Comparison of ENCODE assay signal across 20 cellular contexts in genomic region chr12:25884920-25885234, GRCh38.
"Had no signal": no experiment of that assay in that cellular context is flagged by ENCODE, and none has a peak within 500 bp of the region (broad histone marks: within the 10 kb centered on the region; RNA-seq: fewer than 3 reads in every experiment).

No MANE protein-coding gene starts in this region.

- H3K9me3 Mint-ChIP-seq: dendritic cell treated with granulocyte-macrophage colony-stimulating factor and Interleukin-4, amounts not matched to agents 40 ng/mL and 50 ng/mL, for 4 days had no signal

- H3K27me3 ChIP-seq: ovary, right atrium auricular region, sigmoid colon, testis, transverse colon had no signal

- H3K36me3 Mint-ChIP-seq: immature natural killer cell; stimulated activated naive B cell treated with anti-CD40 and anti-IgM and Interleukin-4, amounts not matched to agents 10 μg/mL and 1 μg/mL and 100 μg/mL, for 72 hours had no signal

- H3K4me1 ChIP-seq: esophagus squamous epithelium, right atrium auricular region, sigmoid colon, testis, transverse colon had no signal

- ATAC-seq: effector memory CD8-positive, alpha-beta T cell; left colon; left ventricle myocardium superior; naive thymus-derived CD4-positive, alpha-beta T cell; stimulated activated naive B cell treated with anti-CD40 and anti-IgM and Interleukin-4, amounts not matched to agents 10 μg/mL and 1 μg/mL and 100 μg/mL, for 72 hours had no signal

- H3K27ac Mint-ChIP-seq: dendritic cell treated with granulocyte-macrophage colony-stimulating factor and Interleukin-4, amounts not matched to agents 40 ng/mL and 50 ng/mL, for 4 days; effector memory CD8-positive, alpha-beta T cell; immature natural killer cell; naive thymus-derived CD4-positive, alpha-beta T cell; nephron progenitor cell; stimulated activated naive B cell treated with anti-CD40 and anti-IgM and Interleukin-4, amounts not matched to agents 10 μg/mL and 1 μg/mL and 100 μg/mL, for 72 hours; stimulated activated naive CD8-positive, alpha-beta T cell treated with anti-CD3 and anti-CD28 coated beads, Interleukin-15, amount 100 ng/mL, for 72 hours had no signal

- H3K27me3 Mint-ChIP-seq: dendritic cell treated with granulocyte-macrophage colony-stimulating factor and Interleukin-4, amounts not matched to agents 40 ng/mL and 50 ng/mL, for 4 days; effector memory CD8-positive, alpha-beta T cell had no signal

- H3K27ac ChIP-seq: esophagus squamous epithelium, ovary, right atrium auricular region, sigmoid colon, skin epidermis, testis, transverse colon had no signal

- H3K4me1 Mint-ChIP-seq: immature natural killer cell; naive thymus-derived CD4-positive, alpha-beta T cell; stimulated activated naive B cell treated with anti-CD40 and anti-IgM and Interleukin-4, amounts not matched to agents 10 μg/mL and 1 μg/mL and 100 μg/mL, for 72 hours; stimulated activated naive CD8-positive, alpha-beta T cell treated with anti-CD3 and anti-CD28 coated beads, Interleukin-15, amount 100 ng/mL, for 72 hours had no signal

- H3K4me3 ChIP-seq: esophagus squamous epithelium, lung, ovary, right atrium auricular region, sigmoid colon, skin epidermis, transverse colon had no signal

- H3K36me3 ChIP-seq: esophagus squamous epithelium, ovary, right atrium auricular region, sigmoid colon, transverse colon had no signal

- DNase-seq: effector memory CD8-positive, alpha-beta T cell; esophagus squamous epithelium; foreskin fibroblast; immature natural killer cell; left colon; left ventricle myocardium superior; naive thymus-derived CD4-positive, alpha-beta T cell; nephron progenitor cell; ovary; sigmoid colon; stimulated activated CD4-positive, alpha-beta T cell treated with anti-CD3 and anti-CD28 coated beads, Interleukin-2, amount 100 ng/mL, for 24 hours; stimulated activated CD4-positive, alpha-beta T cell treated with anti-CD3 and anti-CD28 coated beads, Interleukin-4, amount 100 ng/mL, for 4 hours; stimulated activated naive B cell treated with anti-CD40 and anti-IgM and Interleukin-4, amounts not matched to agents 10 μg/mL and 1 μg/mL and 100 μg/mL, for 72 hours; stimulated activated naive CD8-positive, alpha-beta T cell treated with anti-CD3 and anti-CD28 coated beads, Interleukin-15, amount 100 ng/mL, for 72 hours; testis; transverse colon had no signal

- H3K9me3 ChIP-seq: esophagus squamous epithelium, ovary, sigmoid colon, testis, transverse colon had no signal

- H3K4me3 Mint-ChIP-seq: dendritic cell treated with granulocyte-macrophage colony-stimulating factor and Interleukin-4, amounts not matched to agents 40 ng/mL and 50 ng/mL, for 4 days; effector memory CD8-positive, alpha-beta T cell; immature natural killer cell; naive thymus-derived CD4-positive, alpha-beta T cell; nephron progenitor cell; stimulated activated naive B cell treated with anti-CD40 and anti-IgM and Interleukin-4, amounts not matched to agents 10 μg/mL and 1 μg/mL and 100 μg/mL, for 72 hours; stimulated activated naive CD8-positive, alpha-beta T cell treated with anti-CD3 and anti-CD28 coated beads, Interleukin-15, amount 100 ng/mL, for 72 hours had no signal
